ENCODE assay signal across 13 cellular contexts in the genomic region with DNA sequence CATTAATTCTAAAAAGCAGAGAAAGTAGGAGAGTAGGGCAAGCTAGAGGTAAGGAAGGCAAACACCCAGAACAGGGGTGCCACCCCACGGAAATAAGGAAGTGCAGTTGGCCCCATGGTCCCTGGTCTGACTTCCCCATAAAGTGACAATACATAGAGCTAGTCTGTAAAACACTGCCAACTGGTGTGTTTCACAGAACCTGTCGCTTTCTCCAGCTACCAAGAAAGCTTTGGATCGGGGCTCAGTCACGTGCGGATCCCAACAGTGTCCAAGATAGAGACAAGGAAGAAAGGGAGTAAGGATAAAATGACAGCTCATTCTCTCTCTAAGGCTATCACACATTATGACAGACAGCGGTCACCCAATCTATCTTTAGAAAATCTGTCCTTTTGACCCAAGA. TPM values are rescaled to one million over a fixed set of nuclear protein-coding genes. Genes with fewer than 3 reads are reported as not detected.
DNase-seq lines count a peak whose midpoint lies in the region; FAIRE-seq and TF ChIP-seq lines count a peak whose summit lies in the region.
"Had no signal": no experiment of that assay in that cellular context is flagged by ENCODE, and none has a peak within 500 bp of the region (broad histone marks: within the 10 kb centered on the region; RNA-seq: fewer than 3 reads in every experiment).

No MANE protein-coding gene starts in this region.

- H2BK15ac ChIP-seq in H9 (ENCODE audit: low read depth, low read length), result no peak overlapping the region

- H3F3A ChIP-seq in PC-9 (ENCODE audit: insufficient read depth, low read depth), result peaks cover 58% of the 10 kb centered on the region

- peak overlapping the region in 1 of 2 experiments; percentile 35; a peak in 2 of 5 replicates for H3K4me3 Mint-ChIP-seq in H9

- H2AK5ac ChIP-seq in H9 (ENCODE audit: insufficient read length, low read length), result no peak overlapping the region

- no peak overlapping the region for H4K5ac ChIP-seq in H9 (ENCODE audit: insufficient read length, low read depth, low read length)

- no peaks in the 10 kb centered on the region for H3K9me3 Mint-ChIP-seq in H9

- no peak overlapping the region for H4K8ac ChIP-seq in H9 (replicated peaks; ENCODE audit: insufficient read length, low read depth, low read length)

- no peak for TF ChIP-seq CTCF in H9 (conservative IDR thresholded peaks at IDR 0.05)
- TF ChIP-seq CTCF in PC-9 (conservative IDR thresholded peaks at IDR 0.05), result no peak
- no peak for TF ChIP-seq CTCF in right atrium auricular region (IDR thresholded peaks at IDR 0.05)

- H3K27ac ChIP-seq in H9 (ENCODE audit: insufficient read length, low read depth, low read length) (peak overlapping the region; percentile 90), PC-9 (peak overlapping the region; percentile 88), right atrium auricular region (peak overlapping the region; percentile 89 to 98), small intestine (ENCODE audit: low read depth in 1 of 2, low read length in 1 of 2) (peak overlapping the region in 1 of 2 donors; percentile 37)
- H3K27ac ChIP-seq: ascending aorta had no signal

- peaks cover 16% of the 10 kb centered on the region; the same call in 1 of the 2 replicates for H3K79me2 ChIP-seq in H9 (ENCODE audit: insufficient read depth, low read length)
- H3K79me2 ChIP-seq in PC-9 (ENCODE audit: low read depth), result peaks cover 87% of the 10 kb centered on the region

- H2AFZ ChIP-seq in H9 (ENCODE audit: low read length) (no peak overlapping the region), PC-9 (no peak overlapping the region)

- H3K4me3 ChIP-seq in PC-9 (no peak overlapping the region), right atrium auricular region (no peak overlapping the region), small intestine (ENCODE audit: low read depth in 1 of 2, low read length in 2 of 2) (no peak overlapping the region)
- H3K4me3 ChIP-seq: ascending aorta had no signal

- no peaks in the 10 kb centered on the region for H3K27me3 Mint-ChIP-seq in H9 (ENCODE audit: low read depth)

- H2BK5ac ChIP-seq in H9 (ENCODE audit: insufficient read length, low read length), result no peak overlapping the region

- H2BK20ac ChIP-seq in H9 (ENCODE audit: low read depth, low read length, poor library complexity, severe bottlenecking), result no peak overlapping the region

- no peak overlapping the region for H4K91ac ChIP-seq in H9 (ENCODE audit: insufficient read length, low read depth, low read length)

- H2BK120ac ChIP-seq in H9 (ENCODE audit: low read depth, low read length, poor library complexity, severe bottlenecking), result no peak overlapping the region

- no peak overlapping the region for H3K4ac ChIP-seq in H9 (ENCODE audit: low read depth, low read length)

- CTCF ChIA-PET in PC-9 (lab: Charles Lee), result no interaction called here

- no peak overlapping the region for H3T11ph ChIP-seq in H9 (ENCODE audit: low read length)

- no peaks in the 10 kb centered on the region for H3K9me3 ChIP-seq in H9 (ENCODE audit: control insufficient read depth, low read depth, low read length)
- H3K9me3 ChIP-seq in PC-9 (ENCODE audit: insufficient read depth, low read depth), result no peaks in the 10 kb centered on the region
- no peaks in the 10 kb centered on the region for H3K9me3 ChIP-seq in right atrium auricular region
- H3K9me3 ChIP-seq in small intestine (ENCODE audit: control insufficient read depth, low read depth), result no peaks in the 10 kb centered on the region
- H3K9me3 ChIP-seq: ascending aorta had no signal

- H3K4me1 ChIP-seq in H9 (ENCODE audit: insufficient read depth, low read length), result peaks cover 32% of the 10 kb centered on the region; the same call in 1 of the 2 replicates
- peaks cover 91% of the 10 kb centered on the region for H3K4me1 ChIP-seq in PC-9 (replicated peaks; ENCODE audit: insufficient read depth)
- H3K4me1 ChIP-seq in right atrium auricular region, result peaks cover 0 to 89% of the 10 kb centered on the region in 2 donors
- peaks cover 3 to 14% of the 10 kb centered on the region in 2 donors for H3K4me1 ChIP-seq in small intestine (ENCODE audit: control insufficient read depth in 2 of 2, insufficient read depth in 1 of 2, low read depth in 1 of 2, low read length in 1 of 2)

- peak overlapping the region; percentile 34 to 97 (median 95); a peak in 5 of 7 replicates for H3K27ac Mint-ChIP-seq in H9

- H3K9ac ChIP-seq in H9 (ENCODE audit: extremely low read depth, insufficient read length, low read length), result no peak overlapping the region

- intact Hi-C loops in PC-9 (cut with micrococcal nuclease; ENCODE audit: unreplicated experiment), result no loop called here

- H3K56ac ChIP-seq in H9 (ENCODE audit: insufficient read length, low read depth, low read length), result no peak overlapping the region

- H3K27me3 ChIP-seq in H9 (ENCODE audit: insufficient read depth, low read length), result no peaks in the 10 kb centered on the region
- H3K27me3 ChIP-seq in PC-9 (ENCODE audit: insufficient read depth, low read depth), result no peaks in the 10 kb centered on the region
- no peaks in the 10 kb centered on the region for H3K27me3 ChIP-seq in right atrium auricular region
- no peaks in the 10 kb centered on the region for H3K27me3 ChIP-seq in small intestine (ENCODE audit: control insufficient read depth in 2 of 2, insufficient read depth in 2 of 2, low read length in 2 of 2)
- H3K27me3 ChIP-seq: ascending aorta had no signal

- H3K4me2 ChIP-seq in H9 (ENCODE audit: insufficient read depth, insufficient read length, low read length) (peak overlapping the region; percentile 35), PC-9 (peak overlapping the region; percentile 74)

- H3K18ac ChIP-seq in H9 (ENCODE audit: insufficient read length, low read depth, low read length), result no peak overlapping the region

- POLR2A ChIA-PET in PC-9 (lab: Charles Lee; ENCODE audit: unreplicated experiment), result no interaction called here

- peaks cover 0 to 3% (median 0%) of the 10 kb centered on the region in 3 experiments; a peak in 2 of 7 replicates for H3K36me3 Mint-ChIP-seq in H9 (ENCODE audit: insufficient read depth in 1 of 3, low read depth in 3 of 3)

- H3K36me3 ChIP-seq in PC-9 (ENCODE audit: low read depth), result peaks cover 13% of the 10 kb centered on the region
- no peaks in the 10 kb centered on the region for H3K36me3 ChIP-seq in right atrium auricular region
- no peaks in the 10 kb centered on the region for H3K36me3 ChIP-seq in small intestine (ENCODE audit: control insufficient read depth in 2 of 2, insufficient read depth in 2 of 2, low read length in 2 of 2)
- H3K36me3 ChIP-seq: ascending aorta had no signal

- H3K9me2 ChIP-seq in PC-9 (ENCODE audit: insufficient read depth), result no peaks in the 10 kb centered on the region

- no CpG with 5 or more reads among the region's 6 CpGs for WGBS in H9 (ENCODE audit: extremely low coverage, insufficient read length, low lambda C conversion rate)
- WGBS in small intestine, 3 donors, result 46 to 55% (median 54%) methylated on average over 6 of the region's 6 CpGs

- no peak for DNase-seq in H9
- DNase-seq in PC-9, result no peak
- DNase-seq in right atrium auricular region (ENCODE audit: low spot score), result no peak
- DNase-seq in small intestine, result peak; percentile 43
- DNase-seq in OCI-M2 (lab: John Stamatoyannopoulos, UW; ENCODE audit: unreplicated experiment), result no peak
- no peak for DNase-seq in germinal center (ENCODE audit: low spot score)
- DNase-seq in NCI-H146 (lab: John Stamatoyannopoulos, UW), result no peak
- no peak for DNase-seq in central memory CD4-positive, alpha-beta T cell
- DNase-seq: EL; Karpas-422; stimulated activated CD4-positive, alpha-beta T cell treated with anti-CD3 and anti-CD28 coated beads, Interleukin-4, amount 100 ng/mL, for 4 hours had no signal

- H3K23me2 ChIP-seq in H9 (ENCODE audit: insufficient read length, low read depth, low read length, poor library complexity, severe bottlenecking), result no peaks in the 10 kb centered on the region

- FAIRE-seq in small intestine (lab: Jason Lieb, UNC), result no peak
- FAIRE-seq: urothelium cell line had no signal

- no peak overlapping the region for H3K14ac ChIP-seq in H9 (ENCODE audit: insufficient read depth, low read length)

- H4K20me1 ChIP-seq in H9 (ENCODE audit: control insufficient read depth, insufficient read depth, insufficient read length), result no peaks in the 10 kb centered on the region
- no peaks in the 10 kb centered on the region for H4K20me1 ChIP-seq in PC-9 (ENCODE audit: insufficient read depth)

- BruUV-seq in PC-9 (replicated peaks; lab: Mats Ljungman, UMichigan), result no TSS peak

- H3K79me1 ChIP-seq in H9 (ENCODE audit: insufficient read depth, low read depth, low read length, poor library complexity, severe bottlenecking), result no peaks in the 10 kb centered on the region

- no peak overlapping the region for H2BK12ac ChIP-seq in H9 (ENCODE audit: insufficient read length, low read depth, low read length)

- peaks cover 35 to 54% of the 10 kb centered on the region in 2 experiments for H3K4me1 Mint-ChIP-seq in H9

- no peak overlapping the region for H3K23ac ChIP-seq in H9 (ENCODE audit: insufficient read length, low read depth, low read length)

RNA-seq across cellular contexts. Expression of a gene that starts 36.4 kb away (rescaled TPM):
- total RNA-seq in H9 (2021), result 16.6 and 17.6 TPM in 2 replicates
- 25.2 and 25.3 TPM in 2 replicates for total RNA-seq in PC-9 (2021)
- total RNA-seq in right atrium auricular region, result 10 to 100 TPM; 42.3 to 50.3 TPM
- polyA plus RNA-seq in small intestine, result 100 to 1,000 TPM in 1 of 3 donors, 10 to 100 TPM in 2; 12.6 to 113 (median 43.0) TPM
